In genomic region chr3:47964740-47965139, GRCh38 we compare ENCODE assay signal across 19 cellular contexts. TPM values are rescaled to one million over a fixed set of nuclear protein-coding genes. Genes with fewer than 3 reads are reported as not detected.
DNase-seq lines count a peak whose midpoint lies in the region; ATAC-seq, FAIRE-seq and TF ChIP-seq lines count a peak whose summit lies in the region.
"Had no signal": no experiment of that assay in that cellular context is flagged by ENCODE, and none has a peak within 500 bp of the region (broad histone marks: within the 10 kb centered on the region; RNA-seq: fewer than 3 reads in every experiment).

No MANE protein-coding gene starts in this region.

- no peak overlapping the region; a peak in 1 of 6 replicates for H3K27ac ChIP-seq in A549
- H3K27ac ChIP-seq in K562 (ENCODE audit: extremely low read depth, low read depth, low read length), result no peak overlapping the region
- H3K27ac ChIP-seq in liver (ENCODE audit: low read depth in 1 of 2, low read length in 2 of 2), result peak overlapping the region in 1 of 2 donors; percentile 14
- H3K27ac ChIP-seq in kidney (ENCODE audit: low read depth in 2 of 2, low read length in 2 of 2), result no peak overlapping the region
- H3K27ac ChIP-seq: HL-60, KMS-11 had no signal

- TF ChIP-seq EP300 in A549 (IDR thresholded peaks at IDR 0.05), result no peak
- TF ChIP-seq EP300 in K562 (IDR thresholded peaks at IDR 0.05; ENCODE audit: low read length), result no peak

- no peak overlapping the region for H2AFZ ChIP-seq in K562 (ENCODE audit: low read depth, low read length)
- H2AFZ ChIP-seq: GM23338 had no signal

- H3K36me3 ChIP-seq in K562 (ENCODE audit: control insufficient read depth, insufficient read depth, low read length) (no peaks in the 10 kb centered on the region; the same call in 2 of the 3 replicates), liver (ENCODE audit: control insufficient read depth in 4 of 4, insufficient read depth in 3 of 4, low read depth in 1 of 4, low read length in 3 of 4) (no peaks in the 10 kb centered on the region), kidney (ENCODE audit: control insufficient read depth in 1 of 2, insufficient read depth in 2 of 2, low read length in 2 of 2) (no peaks in the 10 kb centered on the region)
- H3K36me3 ChIP-seq: BE2C had no signal

- CTCF ChIA-PET in A549 (lab: Yijun Ruan, JAX) (no interaction called here), K562 (lab: Yijun Ruan, JAX; ENCODE audit: low intra/inter-chr PET ratio) (no interaction called here)

- H3K9me3 ChIP-seq in A549, result no peaks in the 10 kb centered on the region
- no peaks in the 10 kb centered on the region for H3K9me3 ChIP-seq in K562 (replicated peaks; ENCODE audit: control insufficient read depth, insufficient read depth, low read depth, low read length)
- H3K9me3 ChIP-seq in liver (ENCODE audit: control insufficient read depth in 4 of 4, low read length in 3 of 4), result no peaks in the 10 kb centered on the region
- H3K9me3 ChIP-seq in kidney (ENCODE audit: control insufficient read depth in 1 of 2, low read length in 2 of 2), result no peaks in the 10 kb centered on the region
- H3K9me3 ChIP-seq: BE2C had no signal

- no peaks in the 10 kb centered on the region; the same call in 2 of the 3 replicates for H3K79me2 ChIP-seq in K562 (ENCODE audit: control insufficient read depth, insufficient read depth, low read length)

- H3K4me1 ChIP-seq in A549 (peaks cover 36% of the 10 kb centered on the region), K562 (replicated peaks in 1 of 2; ENCODE audit: control insufficient read depth in 2 of 2, insufficient read depth in 2 of 2, low read length in 2 of 2) (peaks cover 14 to 28% of the 10 kb centered on the region in 2 experiments), liver (ENCODE audit: control insufficient read depth in 4 of 4, insufficient read depth in 4 of 4, low read length in 3 of 4) (peaks cover 13 to 34% (median 33%) of the 10 kb centered on the region in 4 donors), kidney (ENCODE audit: control insufficient read depth in 1 of 2, insufficient read depth in 1 of 2, low read depth in 1 of 2, low read length in 2 of 2) (peaks cover 0 to 6% of the 10 kb centered on the region in 2 donors)

- no peak overlapping the region for H3K9ac ChIP-seq in K562 (ENCODE audit: insufficient read depth in 1 of 2, low read depth in 2 of 2, low read length in 2 of 2)
- no peak overlapping the region for H3K9ac ChIP-seq in liver (ENCODE audit: low read depth in 1 of 2, low read length in 2 of 2)
- H3K9ac ChIP-seq in kidney (ENCODE audit: low read length in 2 of 2), result no peak overlapping the region
- H3K9ac ChIP-seq: KMS-11 had no signal

- H3K4me2 ChIP-seq in A549, result no peak overlapping the region
- H3K4me2 ChIP-seq in K562 (ENCODE audit: insufficient read depth, low read length), result no peak overlapping the region
- H3K4me2 ChIP-seq: GM23338, KMS-11 had no signal

- 76% methylated on average over 4 of the region's 4 CpGs for WGBS in A549 (ENCODE audit: missing lambda C conversion rate)
- WGBS in K562 (ENCODE audit: insufficient coverage, low coverage, missing lambda C conversion rate), result 61% methylated on average over 4 of the region's 4 CpGs
- 39% methylated on average over 4 of the region's 4 CpGs for WGBS in liver

- POLR2A ChIA-PET in A549 (lab: Yijun Ruan, JAX), result no interaction called here
- POLR2A ChIA-PET in K562 (lab: Yijun Ruan, JAX), result no interaction called here

- TF ChIP-seq CTCF in A549 (IDR thresholded peaks at IDR 0.05) (no peak), K562 (IDR thresholded peaks at IDR 0.05 in 2 of 3, conservative IDR thresholded peaks at IDR 0.05 in 1 of 3; ENCODE audit: insufficient read depth in 2 of 3, low read depth in 1 of 3, low read length in 3 of 3) (no peak), liver (IDR thresholded peaks at IDR 0.05; ENCODE audit: low read depth, low read length, missing input control) (no peak), kidney (IDR thresholded peaks at IDR 0.05; ENCODE audit: borderline replicate concordance, extremely low read depth, insufficient read depth) (no peak)

- ATAC-seq in A549, result no peak
- no peak for ATAC-seq in K562
- ATAC-seq in GM21723 (IDR thresholded peaks at IDR 0.05; ENCODE audit: unreplicated experiment), result no peak
- ATAC-seq: GM23338 had no signal

- DNase-seq in A549 (ENCODE audit: low read depth in 1 of 2, low spot score in 1 of 2), result no peak
- DNase-seq in H54 (ENCODE audit: insufficient read length, low spot score), result no peak
- DNase-seq in K562 (ENCODE audit: extremely low read depth in 1 of 4, low spot score in 3 of 4), result no peak
- no peak for DNase-seq in pons (ENCODE audit: low spot score)
- no peak for DNase-seq in kidney
- DNase-seq: ACHN; BE2C; C1 segment of cervical spinal cord; CD4-positive, CD25-positive, alpha-beta regulatory T cell; CD8-positive, alpha-beta memory T cell; COR-L47; H9 had no signal

- no peak for TF ChIP-seq RAD21 in A549 (conservative IDR thresholded peaks at IDR 0.05 in 1 of 2, IDR thresholded peaks at IDR 0.05 in 1 of 2)
- TF ChIP-seq RAD21 in K562 (CRISPR knock-in tag; conservative IDR thresholded peaks at IDR 0.05 in 1 of 2, IDR thresholded peaks at IDR 0.05 in 1 of 2), result no peak
- TF ChIP-seq RAD21 in liver (IDR thresholded peaks at IDR 0.05), result no peak

- in situ Hi-C loops in K562 (cut with MboI), result no loop called here

- H3K9me1 ChIP-seq in K562 (ENCODE audit: control insufficient read depth, insufficient read depth, low read length), result no peaks in the 10 kb centered on the region

- no peaks in the 10 kb centered on the region for H4K20me1 ChIP-seq in K562 (replicated peaks; ENCODE audit: control insufficient read depth, insufficient read depth, low read length)

- TF ChIP-seq POLR2A in A549 (IDR thresholded peaks at IDR 0.05; ENCODE audit: low read length), result no peak
- TF ChIP-seq POLR2A in H54 (IDR thresholded peaks at IDR 0.05; ENCODE audit: low read depth, low read length), result no peak
- TF ChIP-seq POLR2A in K562 (conservative IDR thresholded peaks at IDR 0.05), result no peak

- intact Hi-C loops in K562 (cut with micrococcal nuclease) (no loop called here), kidney (cut with DNase I) (no loop called here)

- H3K27me3 ChIP-seq in K562 (ENCODE audit: control insufficient read depth in 2 of 2, insufficient read depth in 2 of 2, low read length in 2 of 2) (no peaks in the 10 kb centered on the region), liver (ENCODE audit: control insufficient read depth in 4 of 4, insufficient read depth in 4 of 4, low read length in 3 of 4) (no peaks in the 10 kb centered on the region)
- H3K27me3 ChIP-seq: BE2C had no signal

- FAIRE-seq in A549 (lab: Jason Lieb, UNC), result no peak
- FAIRE-seq in H54 (lab: Jason Lieb, UNC), result peak; percentile 52
- FAIRE-seq in K562 (lab: Jason Lieb, UNC), result no peak
- FAIRE-seq in kidney (lab: Jason Lieb, UNC), result no peak
- FAIRE-seq: G401.6, GM12891 had no signal

- H3K4me3 ChIP-seq in A549, result no peak overlapping the region
- no peak overlapping the region for H3K4me3 ChIP-seq in K562
- no peak overlapping the region for H3K4me3 ChIP-seq in liver (ENCODE audit: low read depth in 1 of 3, low read length in 3 of 3)
- H3K4me3 ChIP-seq in kidney (ENCODE audit: low read length in 2 of 2), result no peak overlapping the region
- H3K4me3 ChIP-seq: GM23338 had no signal

- BruUV-seq in K562 (replicated peaks; lab: Mats Ljungman, UMichigan), result no TSS peak

TF ChIP-seq in A549, 52 proteins besides CTCF, POLR2A, EP300 and RAD21:
- no peak for TF ChIP-seq TP53 (CRISPR knock-in tag; IDR thresholded peaks at IDR 0.05)
- peak; percentile 10 to 42; a peak in 2 of 4 replicates for TF ChIP-seq CEBPB (IDR thresholded peaks at IDR 0.05)
TF ChIP-seq in A549: peak in this region for 1.

TF ChIP-seq in K562, 482 proteins besides CTCF, POLR2A, EP300 and RAD21 (continues in another document):
- TF ChIP-seq CEBPB (tag; IDR thresholded peaks at IDR 0.05) (peak; percentile 90), CEBPG (CRISPR knock-in tag; IDR thresholded peaks at IDR 0.05) (no peak), CEBPG (tag; conservative IDR thresholded peaks at IDR 0.05 in 1 of 2, IDR thresholded peaks at IDR 0.05 in 1 of 2) (peak; percentile 67 to 84; a peak in 3 of 4 replicates)

TF ChIP-seq in liver, 16 proteins besides CTCF, POLR2A, EP300 and RAD21 (continues in another document):
- TF ChIP-seq TAF1 (conservative IDR thresholded peaks at IDR 0.05) (no peak), RXRA (IDR thresholded peaks at IDR 0.05) (peak; percentile 84 to 95), YY1 (IDR thresholded peaks at IDR 0.05) (peak; percentile 86)

RNA-seq across cellular contexts. Expression of gene MAP4, which starts 51.5 kb away (rescaled TPM):
- polyA plus RNA-seq in A549 (2011; rRNA removed) (90.1 and 98.5 TPM in 2 replicates), A549 (2017; fragmentation: RNase III; extraction: RNeasy Plus Mini Kit Qiagen cat#74134 plus additional on column Dnase treatment) (77.7 to 84.4 TPM (median 80.6 TPM) in 3 replicates), K562 (2011; rRNA removed) (37.5 and 84.6 TPM in 2 replicates), K562 (2014; fragmentation: Illumina TruSeq; extraction: Trizol) (101 and 107 TPM in 2 replicates), K562 (2014; fragmentation: Nextera tagmentation; extraction: Ambion mirVana) (10 to 100 TPM; 13.3 to 28.4 TPM), K562 (2014; rRNA removed) (47.5 and 60.3 TPM in 2 replicates), liver (10 to 100 TPM; 27.8 to 41.4 TPM), kidney (ENCODE audit: insufficient read depth, low read depth, low replicate concordance) (69.6 TPM)
- polyA plus RNA-seq in A549 (2012; cell fraction: cytosol; rRNA removed), result 59.8 and 72.2 TPM in 2 replicates
- 165 and 169 TPM in 2 replicates for polyA plus RNA-seq in A549 (2012; cell fraction: nucleus; rRNA removed)
- 71.2 and 82.7 TPM in 2 replicates for polyA minus RNA-seq in A549 (2011; rRNA and poly(A)+ RNA removed)
- 226 and 367 TPM in 2 replicates for total RNA-seq in K562 (2011; cell fraction: chromatin; rRNA removed; ENCODE audit: low replicate concordance)
- 101 and 119 TPM in 2 replicates for total RNA-seq in K562 (2011; cell fraction: nucleolus; rRNA removed)
- total RNA-seq in K562 (2011; cell fraction: nucleoplasm; rRNA removed), result 181 and 221 TPM in 2 replicates
- total RNA-seq in K562 (2014; rRNA removed) (34.6 and 40.4 TPM in 2 replicates), K562 (2014; rRNA removed; fragmentation: Illumina TruSeq; extraction: Trizol) (36.8 and 43.5 TPM in 2 replicates), K562 (2015; rRNA removed; fragmentation: Illumina TruSeq; extraction: Trizol) (36.4 and 42.6 TPM in 2 replicates), K562 (2021) (127 and 141 TPM in 2 replicates), liver (10 to 100 TPM; 16.6 to 33.7 TPM), kidney (239 TPM)
- polyA plus RNA-seq in K562 (2011; cell fraction: cytosol; rRNA removed), result 30.2 and 30.6 TPM in 2 replicates
- 121 and 136 TPM in 2 replicates for polyA plus RNA-seq in K562 (2011; cell fraction: nucleus; rRNA removed)
- polyA plus RNA-seq in K562 (2012), result 98.2 and 126 TPM in 2 replicates
- polyA minus RNA-seq in K562 (2011; rRNA and poly(A)+ RNA removed), result 58.4 and 87.1 TPM in 2 replicates
- 71.3 and 73.1 TPM in 2 replicates for polyA minus RNA-seq in K562 (2011; cell fraction: cytosol; rRNA and poly(A)+ RNA removed)
- polyA minus RNA-seq in K562 (2011; cell fraction: nucleus; rRNA and poly(A)+ RNA removed), result 34.2 and 56.4 TPM in 2 replicates

Comparison
In these comparisons a context has a peak if more than half of its experiments do, and no peak if none do; other contexts are left out.
1. Of the 35 proteins assayed by ChIP-seq in both K562 and A549: peak only in K562: none; only in A549: none; in both: CEBPB; in neither: 34.